ENCODE assay signal across 16 cellular contexts in the genomic region with DNA sequence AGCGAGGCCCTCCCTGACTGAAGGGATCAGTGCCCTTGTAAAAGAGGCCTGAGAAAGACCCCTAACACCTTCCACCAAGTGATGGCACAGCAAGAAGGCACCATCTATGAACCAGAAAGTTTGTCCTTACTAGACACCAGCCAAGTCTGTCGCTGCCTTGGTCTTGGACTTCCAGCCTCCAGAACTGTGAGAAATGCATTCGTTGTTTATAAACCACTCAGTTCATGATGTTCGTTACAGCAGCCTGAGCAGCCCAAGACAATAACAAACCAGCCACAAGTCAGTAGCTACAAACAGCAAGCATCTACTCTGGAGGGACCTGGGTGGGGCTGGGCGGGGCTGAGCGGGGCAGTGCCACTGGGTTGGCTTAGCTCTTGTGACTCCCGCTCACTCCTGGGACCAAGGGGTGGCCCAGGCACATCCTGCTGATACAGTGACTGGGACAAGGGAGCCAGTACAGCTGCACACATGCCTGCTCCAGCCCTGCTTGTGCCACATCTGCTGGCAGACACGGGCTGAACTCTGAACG.
"Had no signal": no experiment of that assay in that cellular context is flagged by ENCODE, and none has a peak within 500 bp of the region (broad histone marks: within the 10 kb centered on the region; RNA-seq: fewer than 3 reads in every experiment).

No MANE protein-coding gene starts in this region.

- H3K36me3 ChIP-seq: stomach, thyroid gland, upper lobe of left lung had no signal

- H2AFZ ChIP-seq: parathyroid adenoma had no signal

- H3K4me1 ChIP-seq: parathyroid adenoma, stomach, thyroid gland had no signal

- H3K27me3 ChIP-seq: stomach, thyroid gland, upper lobe of left lung had no signal

- H3K27ac ChIP-seq: dorsolateral prefrontal cortex, parathyroid adenoma, stomach, thyroid gland, upper lobe of left lung had no signal

- ATAC-seq: left lobe of liver, mucosa of descending colon, sciatic nerve had no signal

- H3K4me2 ChIP-seq: smooth muscle cell had no signal

- H3K9ac ChIP-seq: parathyroid adenoma had no signal

- H3K4me3 ChIP-seq: dorsolateral prefrontal cortex, lung, mucosa of descending colon, smooth muscle cell, stomach, thyroid gland, upper lobe of left lung had no signal

- DNase-seq: dorsolateral prefrontal cortex; effector CD4-positive, alpha-beta T cell; mucosa of descending colon; naive B cell; stimulated activated CD4-positive, alpha-beta T cell treated with anti-CD3 and anti-CD28 coated beads, Interleukin-12 subunit alpha, Interleukin-12 subunit beta, amount 100 ng/mL, for 4 hours; stimulated activated CD4-positive, alpha-beta T cell treated with anti-CD3 and anti-CD28 coated beads, Interleukin-2, amount 100 ng/mL, for 24 hours; stimulated activated CD4-positive, alpha-beta T cell treated with anti-CD3 and anti-CD28 coated beads, Interleukin-4, amount 100 ng/mL, for 24 hours; stimulated activated naive CD4-positive, alpha-beta T cell treated with Interleukin-2 at 50 U/mL for 16 hours; stomach; thyroid gland; upper lobe of left lung had no signal

- H3K9me3 ChIP-seq: mucosa of descending colon, stomach, thyroid gland, upper lobe of left lung had no signal
